ENCODE assay signal across 1 cellular context in genomic region chrX:115571712-115572111, GRCh38.
TF ChIP-seq lines count a peak whose summit lies in the region.

No MANE protein-coding gene starts in this region.

TF ChIP-seq in GM12878, 131 proteins besides CTCF, POLR2A, EP300 and RAD21:
- TF ChIP-seq PBX3 (IDR thresholded peaks at IDR 0.05; ENCODE audit: insufficient replicate concordance, low read depth, low read length), result no peak
- TF ChIP-seq POLR2AphosphoS2 (IDR thresholded peaks at IDR 0.05; ENCODE audit: low read depth, low read length), result no peak
